Comparison of ENCODE assay signal across 8 cellular contexts in the genomic region with DNA sequence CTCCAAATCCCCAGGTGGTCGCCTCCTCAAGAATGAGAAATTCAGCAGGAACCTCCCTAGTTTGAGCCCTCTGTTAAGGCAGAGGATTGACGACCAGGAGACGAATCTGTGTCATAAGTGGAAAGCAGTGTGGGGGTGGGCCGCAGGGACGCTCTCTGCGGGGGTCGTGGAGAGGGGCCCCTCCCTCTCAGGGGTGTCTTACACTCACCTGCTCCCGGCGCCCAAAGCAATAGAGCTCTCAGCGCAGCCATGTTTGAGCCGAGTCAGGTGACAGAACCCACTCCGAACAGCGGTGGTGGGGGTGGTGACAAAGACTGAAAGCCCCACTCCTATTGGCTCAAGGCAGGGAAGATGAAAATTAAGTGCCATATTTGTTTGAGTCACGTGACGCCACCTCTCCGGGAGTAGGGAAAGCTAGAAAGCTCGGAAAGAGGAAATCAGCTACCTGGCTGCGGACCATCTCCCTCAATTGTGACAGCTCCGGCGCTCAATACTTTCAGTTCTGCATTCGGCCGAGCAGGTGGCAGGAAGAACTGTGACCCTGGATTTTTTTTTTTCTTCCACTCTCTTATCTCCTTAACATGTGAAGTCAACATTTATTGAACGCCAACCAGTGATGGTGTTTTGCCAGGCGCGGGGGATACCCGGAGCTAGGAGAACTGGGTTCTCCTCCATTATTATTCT. TPM values are rescaled to one million over a fixed set of nuclear protein-coding genes. Genes with fewer than 3 reads are reported as not detected.
DNase-seq lines count a peak whose midpoint lies in the region; ATAC-seq and TF ChIP-seq lines count a peak whose summit lies in the region.

A gene (minus strand): TSS at position 265 of the 684 bp plus-strand sequence. CDS start 627 bp downstream, outside the sequence.

- peak within 1 kb of the TSS; percentile 97 for H3K27ac Mint-ChIP-seq in CD8-positive, alpha-beta T cell

- TF ChIP-seq CTCF in CD8-positive, alpha-beta T cell (IDR thresholded peaks at IDR 0.05): no peak

- H3K27me3 Mint-ChIP-seq in CD8-positive, alpha-beta T cell (ENCODE audit: low read depth): no peaks in the 10 kb centered on the region

- intact Hi-C loops in CD8-positive, alpha-beta T cell (cut with DNase I, micrococcal nuclease): loop anchor here (1.0 to 10.0 kb wide), 12 partner anchors 119 to 1948 kb away; a partner anchor contains a TSS

- H3K27me3 ChIP-seq in CD8-positive, alpha-beta T cell (ENCODE audit: insufficient read depth, low read length): no peaks in the 10 kb centered on the region
- no peaks in the 10 kb centered on the region for H3K27me3 ChIP-seq in effector memory CD4-positive, alpha-beta T cell (replicated peaks; ENCODE audit: control insufficient read depth, insufficient read depth, low read length, poor library complexity, severe bottlenecking)

- peak within 1 kb of the TSS; percentile 65 for H3K27ac ChIP-seq in CD8-positive, alpha-beta T cell (ENCODE audit: low read depth, low read length)
- H3K27ac ChIP-seq in effector memory CD4-positive, alpha-beta T cell (ENCODE audit: insufficient read depth, low read length, poor library complexity, severe bottlenecking): peak within 1 kb of the TSS; percentile 72

- peaks cover 55% of the 10 kb centered on the region for H3K4me1 Mint-ChIP-seq in CD8-positive, alpha-beta T cell (ENCODE audit: low read depth)

- no peaks in the 10 kb centered on the region for H3K9me3 Mint-ChIP-seq in CD8-positive, alpha-beta T cell

- CTCF ChIA-PET in CD8-positive, alpha-beta T cell (lab: Charles Lee): interaction anchor here (1.2 kb wide), 1 partner anchor 1000 kb away, joined by 5 read pairs; no protein-coding TSS in a partner anchor

- peak within 1 kb of the TSS; percentile 85 for H3K4me3 ChIP-seq in CD8-positive, alpha-beta T cell (ENCODE audit: low read depth, low read length)
- peak within 1 kb of the TSS; percentile 94 for H3K4me3 ChIP-seq in effector memory CD4-positive, alpha-beta T cell (ENCODE audit: insufficient read depth, low read depth, low read length, poor library complexity, severe bottlenecking)

- H3K4me1 ChIP-seq in CD8-positive, alpha-beta T cell (ENCODE audit: insufficient read depth, low read length): peaks cover 28% of the 10 kb centered on the region
- H3K4me1 ChIP-seq in effector memory CD4-positive, alpha-beta T cell (ENCODE audit: control insufficient read depth, insufficient read depth, low read length, poor library complexity, severe bottlenecking): peaks cover 10% of the 10 kb centered on the region

- POLR2A ChIA-PET in CD8-positive, alpha-beta T cell (lab: Charles Lee): no interaction called here

- peak; percentile 90 for ATAC-seq in CD8-positive, alpha-beta T cell
- peak; percentile 75 for ATAC-seq in GM19467 (IDR thresholded peaks at IDR 0.05; ENCODE audit: unreplicated experiment)

- no peaks in the 10 kb centered on the region for H3K9me3 ChIP-seq in CD8-positive, alpha-beta T cell (ENCODE audit: low read length)
- H3K9me3 ChIP-seq in effector memory CD4-positive, alpha-beta T cell (ENCODE audit: control insufficient read depth, low read length): no peaks in the 10 kb centered on the region

- DNase-seq in CD8-positive, alpha-beta T cell: peak; percentile 73 to 92 (median 85)
- DNase-seq in HS-27A (ENCODE audit: low read depth): peak; percentile 80
- DNase-seq in NK-92 (lab: John Stamatoyannopoulos, UW; ENCODE audit: unreplicated experiment): peak; percentile 49
- DNase-seq in activated CD8-positive, alpha-beta memory T cell treated with anti-CD3 and anti-CD28 coated beads for 1 hour (ENCODE audit: extremely low read depth in 1 of 2, low read depth in 1 of 2): peak; percentile 69 to 77
- peak; percentile 75 to 89 (median 86) for DNase-seq in effector memory CD4-positive, alpha-beta T cell
- DNase-seq in lung microvascular endothelial cell (ENCODE audit: low read depth in 2 of 2): peak; percentile 96 to 97
- DNase-seq in stimulated activated CD4-positive, alpha-beta T cell treated with anti-CD3 and anti-CD28 coated beads, TNF-alpha, amount 100 ng/mL, for 48 hours (ENCODE audit: low read depth in 3 of 3): peak; percentile 78 to 81 (median 79)

- peaks cover 37% of the 10 kb centered on the region for H3K36me3 Mint-ChIP-seq in CD8-positive, alpha-beta T cell

- H3K36me3 ChIP-seq in CD8-positive, alpha-beta T cell (ENCODE audit: insufficient read depth, low read length): peaks cover 8% of the 10 kb centered on the region
- peaks cover 14% of the 10 kb centered on the region for H3K36me3 ChIP-seq in effector memory CD4-positive, alpha-beta T cell (ENCODE audit: control insufficient read depth, insufficient read depth, low read length)

- peak within 1 kb of the TSS; percentile 97 for H3K4me3 Mint-ChIP-seq in CD8-positive, alpha-beta T cell

RNA-seq across cellular contexts. Expression of the gene that starts here (rescaled TPM):
- total RNA-seq in CD8-positive, alpha-beta T cell: 10 to 100 TPM; 20.4 to 21.4 TPM
- 13.1 and 16.5 TPM in 2 replicates for total RNA-seq in lung microvascular endothelial cell

Comparison
In these comparisons a context has a peak if more than half of its experiments do, and no peak if none do; other contexts are left out.
1. Peak in every context shown above with its lines: DNase-seq, ATAC-seq, H3K4me3 ChIP-seq and H3K27ac ChIP-seq.